In genomic region chr15:67331676-67332075, GRCh38 we compare ENCODE assay signal across 1 cellular context.
TF ChIP-seq lines count a peak whose summit lies in the region.

No MANE protein-coding gene starts in this region.

TF ChIP-seq in H1, 55 proteins besides CTCF, POLR2A, EP300 and RAD21 (continued from another document):
- TF ChIP-seq CHD7 (IDR thresholded peaks at IDR 0.05; ENCODE audit: insufficient replicate concordance, low read length) (no peak), PHF8 (conservative IDR thresholded peaks at IDR 0.05; ENCODE audit: low read depth, low read length) (no peak), SIN3A (conservative IDR thresholded peaks at IDR 0.05 in 1 of 2, IDR thresholded peaks at IDR 0.05 in 1 of 2; ENCODE audit: low read depth in 1 of 2, low read length in 2 of 2) (no peak), TAF1 (IDR thresholded peaks at IDR 0.05; ENCODE audit: low read depth, low read length) (no peak), SP1 (IDR thresholded peaks at IDR 0.05; ENCODE audit: low read depth, low read length) (no peak), USF2 (IDR thresholded peaks at IDR 0.05; ENCODE audit: low read length) (no peak), CHD1 (IDR thresholded peaks at IDR 0.05; ENCODE audit: low read depth, low read length) (no peak), ATF3 (IDR thresholded peaks at IDR 0.05; ENCODE audit: insufficient read depth, low read depth, low read length) (no peak), SP4 (IDR thresholded peaks at IDR 0.05; ENCODE audit: low read length) (no peak), BRCA1 (IDR thresholded peaks at IDR 0.05; ENCODE audit: low read depth, low read length) (no peak)
